Comparison of ENCODE assay signal across 15 cellular contexts in genomic region chr1:202551683-202552082, GRCh38.
A peak's percentile ranks its signal among the peaks of the same experiment; 100 is the strongest.
DNase-seq lines count a peak whose midpoint lies in the region; ATAC-seq and TF ChIP-seq lines count a peak whose summit lies in the region.
"Had no signal": no experiment of that assay in that cellular context is flagged by ENCODE, and none has a peak within 500 bp of the region (broad histone marks: within the 10 kb centered on the region; RNA-seq: fewer than 3 reads in every experiment).

No MANE protein-coding gene starts in this region.

- ATAC-seq in IMR-90 (ENCODE audit: low read depth): no peak
- ATAC-seq in HG03097 (IDR thresholded peaks at IDR 0.05; ENCODE audit: low FRiP score, unreplicated experiment): no peak
- ATAC-seq: activated naive CD8-positive, alpha-beta T cell treated with anti-CD3 and anti-CD28 coated beads, Interleukin-2, amount 50 U/mL, for 24 hours had no signal

- H4K20me1 ChIP-seq in IMR-90 (ENCODE audit: insufficient read depth, low read length): no peaks in the 10 kb centered on the region

- peaks cover 3% of the 10 kb centered on the region; the same call in 1 of the 2 replicates for H3K9me1 ChIP-seq in IMR-90 (ENCODE audit: insufficient read depth, low read length)

- BruUV-seq in IMR-90 (replicated peaks; lab: Mats Ljungman, UMichigan): no TSS peak

- H3K18ac ChIP-seq in IMR-90 (ENCODE audit: low read depth, low read length): no peak overlapping the region

- H3K4me2 ChIP-seq in IMR-90 (ENCODE audit: low read depth, low read length): no peak overlapping the region

- WGBS in IMR-90 (ENCODE audit: extremely low coverage in 2 of 2, insufficient read length in 1 of 2), 2 experiments: no CpG with 5 or more reads among the region's 3 CpGs

- no peak for TF ChIP-seq RAD21 in IMR-90 (IDR thresholded peaks at IDR 0.05; ENCODE audit: low read length)

- DNase-seq in BE2C (peak; percentile 57), IMR-90 (no peak), amniotic epithelial cell (ENCODE audit: low read depth) (peak; percentile 83), nephron progenitor cell (no peak), nucleus accumbens (lab: John Stamatoyannopoulos, UW) (no peak), activated gamma-delta T cell treated with Interleukin-2 at 50 U/mL for 16 hours (no peak), NK-92 (lab: John Stamatoyannopoulos, UW; ENCODE audit: unreplicated experiment) (no peak)
- DNase-seq: activated CD4-positive, CD25-positive, alpha-beta regulatory T cell treated with anti-CD3 and anti-CD28 coated beads, Interleukin-2, amount 50 U/mL, for 72 hours; activated CD8-positive, alpha-beta memory T cell treated with anti-CD3 and anti-CD28 coated beads, Interleukin-2, amount 50 U/mL, for 48 hours; activated naive CD8-positive, alpha-beta T cell treated with anti-CD3 and anti-CD28 coated beads, Interleukin-2, amount 50 U/mL, for 24 hours; NCI-H1436 treated with DMSO at 0.1 percent for 48 hours; stimulated activated CD8-positive, alpha-beta memory T cell treated with anti-CD3 and anti-CD28 coated beads, Interleukin-4, amount 100 ng/mL, for 48 hours had no signal

- CTCF ChIA-PET in IMR-90 (lab: Yijun Ruan, JAX): no interaction called here

- H3K27me3 Mint-ChIP-seq in nephron progenitor cell (ENCODE audit: low read depth, poor library complexity): no peaks in the 10 kb centered on the region
- H3K27me3 Mint-ChIP-seq: activated naive CD8-positive, alpha-beta T cell treated with anti-CD3 and anti-CD28 coated beads, Interleukin-2, amount 50 U/mL, for 24 hours; B cell had no signal

- H2BK20ac ChIP-seq in IMR-90 (ENCODE audit: low read depth, low read length): no peak overlapping the region

- no peaks in the 10 kb centered on the region; a peak in 1 of 4 replicates for H3K79me1 ChIP-seq in IMR-90 (ENCODE audit: low read depth in 1 of 2, low read length in 2 of 2)

- no peak overlapping the region for H3K4me3 Mint-ChIP-seq in nephron progenitor cell
- H3K4me3 Mint-ChIP-seq: activated naive CD8-positive, alpha-beta T cell treated with anti-CD3 and anti-CD28 coated beads, Interleukin-2, amount 50 U/mL, for 24 hours; B cell had no signal

- H3K36me3 ChIP-seq in BE2C (no peaks in the 10 kb centered on the region), IMR-90 (ENCODE audit: control insufficient read depth, insufficient read depth, low read length) (no peaks in the 10 kb centered on the region)

- H3K14ac ChIP-seq in IMR-90 (replicated peaks; ENCODE audit: low read depth, low read length): 0 out of 2 replicates have a peak overlapping the region, but pooled peaks have one; percentile 22

- H3K27me3 ChIP-seq in BE2C (no peaks in the 10 kb centered on the region), IMR-90 (ENCODE audit: control insufficient read depth, insufficient read depth, low read length) (no peaks in the 10 kb centered on the region)
- H3K27me3 ChIP-seq: dorsolateral prefrontal cortex had no signal

- H2AK5ac ChIP-seq in IMR-90 (ENCODE audit: low read depth, low read length): peak overlapping the region; percentile 50

- POLR2A ChIA-PET in IMR-90 (lab: Charles Lee; ENCODE audit: unreplicated experiment): no interaction called here

- H3K9me3 Mint-ChIP-seq in nephron progenitor cell: no peaks in the 10 kb centered on the region
- H3K9me3 Mint-ChIP-seq: activated naive CD8-positive, alpha-beta T cell treated with anti-CD3 and anti-CD28 coated beads, Interleukin-2, amount 50 U/mL, for 24 hours had no signal

- no peak overlapping the region for H3K27ac ChIP-seq in IMR-90 (ENCODE audit: insufficient read depth, low read length)

- peak overlapping the region; percentile 25 for H3K27ac Mint-ChIP-seq in nephron progenitor cell
- H3K27ac Mint-ChIP-seq: activated naive CD8-positive, alpha-beta T cell treated with anti-CD3 and anti-CD28 coated beads, Interleukin-2, amount 50 U/mL, for 24 hours; B cell had no signal

- no peak for TF ChIP-seq CTCF in BE2C (IDR thresholded peaks at IDR 0.05; ENCODE audit: low read depth, low read length)
- TF ChIP-seq CTCF in IMR-90 (conservative IDR thresholded peaks at IDR 0.05; ENCODE audit: low read depth, low read length): no peak
- TF ChIP-seq CTCF in nephron progenitor cell (IDR thresholded peaks at IDR 0.05): no peak

- peak overlapping the region; percentile 21; the same call in 1 of the 2 replicates for H4K91ac ChIP-seq in IMR-90 (ENCODE audit: insufficient read depth, low read depth, low read length)

- H2AK9ac ChIP-seq in IMR-90 (replicated peaks; ENCODE audit: low read depth, low read length, poor library complexity): no peak overlapping the region

- in situ Hi-C loops in IMR-90 (cut with MboI; ENCODE audit: low sequenced_read_pairs): no loop called here

- H4K5ac ChIP-seq in IMR-90 (ENCODE audit: low read depth, low read length): no peak overlapping the region

- H2AFZ ChIP-seq in IMR-90 (replicated peaks; ENCODE audit: low read length, poor library complexity): no peak overlapping the region

- H3K9ac ChIP-seq in IMR-90 (ENCODE audit: low read depth, low read length): no peak overlapping the region

- H3K23ac ChIP-seq in IMR-90 (ENCODE audit: low read depth, low read length): 0 out of 2 replicates have a peak overlapping the region, but pooled peaks have one; percentile 82

- no peak overlapping the region for H4K8ac ChIP-seq in IMR-90 (ENCODE audit: low read depth in 2 of 2, low read length in 2 of 2)

- H3K4me1 ChIP-seq in BE2C: peaks cover 27% of the 10 kb centered on the region
- H3K4me1 ChIP-seq in IMR-90 (ENCODE audit: control insufficient read depth, insufficient read depth, low read length): no peaks in the 10 kb centered on the region; the same call in 1 of the 2 replicates

- peak overlapping the region; percentile 43; the same call in 1 of the 2 replicates for H3K4ac ChIP-seq in IMR-90 (ENCODE audit: low read depth, low read length)

- intact Hi-C loops in IMR-90 (cut with micrococcal nuclease): no loop called here

- TF ChIP-seq POLR2A in IMR-90 (IDR thresholded peaks at IDR 0.05; ENCODE audit: low read depth, low read length): no peak

- H3K9me3 ChIP-seq in BE2C (no peaks in the 10 kb centered on the region), IMR-90 (ENCODE audit: control insufficient read depth, insufficient read depth, low read length) (no peaks in the 10 kb centered on the region)

- H2BK5ac ChIP-seq in IMR-90 (ENCODE audit: low read depth, low read length, poor library complexity, severe bottlenecking): no peak overlapping the region

- H2BK120ac ChIP-seq in IMR-90 (ENCODE audit: low read depth, low read length): no peak overlapping the region

- no peak overlapping the region for H3K56ac ChIP-seq in IMR-90 (ENCODE audit: extremely low read depth, insufficient read depth, low read length)

- H3K4me1 Mint-ChIP-seq in nephron progenitor cell: peaks cover 20% of the 10 kb centered on the region

- H3K4me3 ChIP-seq in BE2C (ENCODE audit: low read depth, low read length): no peak overlapping the region
- no peak overlapping the region for H3K4me3 ChIP-seq in IMR-90 (ENCODE audit: insufficient read depth, low read depth, low read length)
- H3K4me3 ChIP-seq: dorsolateral prefrontal cortex had no signal

- H3K36me3 Mint-ChIP-seq in nephron progenitor cell (ENCODE audit: low read depth): no peaks in the 10 kb centered on the region

- no peak overlapping the region for H2BK15ac ChIP-seq in IMR-90 (ENCODE audit: low read depth, low read length)

- dilution Hi-C loops in IMR-90 (cut with HindIII; ENCODE audit: low sequenced_read_pairs, unreplicated experiment): no loop called here

TF ChIP-seq in IMR-90, 13 proteins besides CTCF, POLR2A, EP300 and RAD21:
- TF ChIP-seq RFX5 (IDR thresholded peaks at IDR 0.05; ENCODE audit: low read depth, low read length) (no peak), CEBPB (IDR thresholded peaks at IDR 0.05; ENCODE audit: low read depth, low read length) (no peak), MXI1 (IDR thresholded peaks at IDR 0.05; ENCODE audit: borderline replicate concordance, low read depth, low read length) (no peak), CHD1 (IDR thresholded peaks at IDR 0.05; ENCODE audit: low read depth, low read length) (no peak), RCOR1 (IDR thresholded peaks at IDR 0.05; ENCODE audit: insufficient replicate concordance, low read length) (no peak), SMC3 (IDR thresholded peaks at IDR 0.05; ENCODE audit: low read depth, low read length) (no peak)
- TF ChIP-seq, protein P1, sequence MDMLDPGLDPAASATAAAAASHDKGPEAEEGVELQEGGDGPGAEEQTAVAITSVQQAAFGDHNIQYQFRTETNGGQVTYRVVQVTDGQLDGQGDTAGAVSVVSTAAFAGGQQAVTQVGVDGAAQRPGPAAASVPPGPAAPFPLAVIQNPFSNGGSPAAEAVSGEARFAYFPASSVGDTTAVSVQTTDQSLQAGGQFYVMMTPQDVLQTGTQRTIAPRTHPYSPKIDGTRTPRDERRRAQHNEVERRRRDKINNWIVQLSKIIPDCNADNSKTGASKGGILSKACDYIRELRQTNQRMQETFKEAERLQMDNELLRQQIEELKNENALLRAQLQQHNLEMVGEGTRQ (IDR thresholded peaks at IDR 0.05; ENCODE audit: low read depth, low read length): no peak
- TF ChIP-seq, protein P2, sequence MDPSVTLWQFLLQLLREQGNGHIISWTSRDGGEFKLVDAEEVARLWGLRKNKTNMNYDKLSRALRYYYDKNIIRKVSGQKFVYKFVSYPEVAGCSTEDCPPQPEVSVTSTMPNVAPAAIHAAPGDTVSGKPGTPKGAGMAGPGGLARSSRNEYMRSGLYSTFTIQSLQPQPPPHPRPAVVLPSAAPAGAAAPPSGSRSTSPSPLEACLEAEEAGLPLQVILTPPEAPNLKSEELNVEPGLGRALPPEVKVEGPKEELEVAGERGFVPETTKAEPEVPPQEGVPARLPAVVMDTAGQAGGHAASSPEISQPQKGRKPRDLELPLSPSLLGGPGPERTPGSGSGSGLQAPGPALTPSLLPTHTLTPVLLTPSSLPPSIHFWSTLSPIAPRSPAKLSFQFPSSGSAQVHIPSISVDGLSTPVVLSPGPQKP (IDR thresholded peaks at IDR 0.05; ENCODE audit: borderline replicate concordance, low read depth, low read length): no peak

Comparison
In these comparisons a context has a peak if more than half of its experiments do, and no peak if none do; other contexts are left out.
1. DNase-seq: peak in BE2C (single experiment) and amniotic epithelial cell (single experiment); none in IMR-90 (single experiment), nephron progenitor cell (single experiment), nucleus accumbens (0 of 56), activated gamma-delta T cell treated with Interleukin-2 at 50 U/mL for 16 hours (single experiment) and NK-92 (single experiment).